8 cellular contexts compared by ENCODE assay signal in the genomic region with DNA sequence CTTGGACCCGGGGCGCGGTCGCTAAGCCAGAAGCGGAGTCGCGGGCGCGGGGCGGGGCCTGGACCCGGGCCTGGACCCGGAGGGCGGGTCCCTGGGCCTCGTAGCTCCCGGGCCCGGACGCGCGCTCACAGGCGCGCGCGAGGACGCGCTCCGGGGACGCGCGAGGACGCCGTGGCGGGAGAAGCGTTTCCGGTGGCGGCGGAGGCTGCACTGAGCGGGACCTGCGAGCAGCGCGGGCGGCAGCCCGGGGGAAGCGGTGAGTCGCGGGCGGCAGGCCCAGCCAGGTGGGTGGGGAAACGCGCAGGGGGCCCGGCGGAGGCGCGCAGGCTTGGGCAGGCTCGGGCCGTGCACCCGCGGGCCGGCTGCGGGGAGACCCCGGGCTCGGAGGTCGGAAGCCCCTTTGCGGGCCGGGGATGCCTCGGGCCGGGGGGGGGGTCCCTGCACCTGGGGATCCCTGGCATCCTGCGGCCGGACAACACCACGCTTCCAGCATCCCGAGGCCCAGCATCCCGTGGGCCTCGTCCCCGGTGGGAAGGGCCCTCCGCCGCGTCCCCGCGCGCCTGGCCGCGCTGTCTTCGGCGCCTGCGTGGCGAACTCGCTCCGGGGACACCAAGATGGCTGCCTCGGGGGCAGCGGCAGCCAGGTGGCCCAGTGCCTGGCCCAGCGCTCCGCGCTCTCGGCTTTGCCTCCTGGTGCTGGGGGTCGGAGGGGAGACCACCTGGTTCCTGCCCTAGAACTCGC. TPM values are rescaled to one million over a fixed set of nuclear protein-coding genes. Genes with fewer than 3 reads are reported as not detected.
DNase-seq lines count a peak whose midpoint lies in the region; ATAC-seq and TF ChIP-seq lines count a peak whose summit lies in the region.

A gene with protein sequence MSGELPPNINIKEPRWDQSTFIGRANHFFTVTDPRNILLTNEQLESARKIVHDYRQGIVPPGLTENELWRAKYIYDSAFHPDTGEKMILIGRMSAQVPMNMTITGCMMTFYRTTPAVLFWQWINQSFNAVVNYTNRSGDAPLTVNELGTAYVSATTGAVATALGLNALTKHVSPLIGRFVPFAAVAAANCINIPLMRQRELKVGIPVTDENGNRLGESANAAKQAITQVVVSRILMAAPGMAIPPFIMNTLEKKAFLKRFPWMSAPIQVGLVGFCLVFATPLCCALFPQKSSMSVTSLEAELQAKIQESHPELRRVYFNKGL (plus strand): TSS at position 177 of the 741 bp plus-strand sequence. CDS start 13,544 bp downstream, outside the sequence.

- H3K27me3 Mint-ChIP-seq in activated CD8-positive, alpha-beta T cell treated with anti-CD3 and anti-CD28 coated beads, Interleukin-2, amount 10 ng/mL, durations not matched to agents 7 days and 5 days (ENCODE audit: low read depth): peaks cover 8% of the 10 kb centered on the region
- H3K27me3 Mint-ChIP-seq in memory B cell: peaks cover 4% of the 10 kb centered on the region

- H3K4me1 Mint-ChIP-seq in activated CD8-positive, alpha-beta T cell treated with anti-CD3 and anti-CD28 coated beads, Interleukin-2, amount 10 ng/mL, durations not matched to agents 7 days and 5 days (ENCODE audit: low read depth): peaks cover 44% of the 10 kb centered on the region
- H3K4me1 Mint-ChIP-seq in memory B cell: peaks cover 29% of the 10 kb centered on the region

- peak within 1 kb of the TSS; percentile 94 for H3K4me3 Mint-ChIP-seq in activated CD8-positive, alpha-beta T cell treated with anti-CD3 and anti-CD28 coated beads, Interleukin-2, amount 10 ng/mL, durations not matched to agents 7 days and 5 days
- H3K4me3 Mint-ChIP-seq in memory B cell: peak within 1 kb of the TSS; percentile 98

- peak within 1 kb of the TSS; percentile 92 for H3K27ac Mint-ChIP-seq in activated CD8-positive, alpha-beta T cell treated with anti-CD3 and anti-CD28 coated beads, Interleukin-2, amount 10 ng/mL, durations not matched to agents 7 days and 5 days
- H3K27ac Mint-ChIP-seq in memory B cell: peak within 1 kb of the TSS; percentile 92

- H3K9me3 Mint-ChIP-seq in activated CD8-positive, alpha-beta T cell treated with anti-CD3 and anti-CD28 coated beads, Interleukin-2, amount 10 ng/mL, durations not matched to agents 7 days and 5 days (ENCODE audit: insufficient read depth): no peaks in the 10 kb centered on the region
- no peaks in the 10 kb centered on the region for H3K9me3 Mint-ChIP-seq in memory B cell

- peak; percentile 87 for DNase-seq in BE2C
- DNase-seq in NCI-H526 (lab: John Stamatoyannopoulos, UW): peak; percentile 29 to 84
- peak; percentile 85 for DNase-seq in activated CD8-positive, alpha-beta T cell treated with anti-CD3 and anti-CD28 coated beads, Interleukin-2, amount 10 ng/mL, durations not matched to agents 7 days and 5 days
- DNase-seq in effector memory CD4-positive, alpha-beta T cell: peak; percentile 40 to 54 (median 53)
- peak; percentile 65 to 71 for DNase-seq in memory B cell (ENCODE audit: low spot score in 2 of 2)
- peak; percentile 50 for DNase-seq in stimulated activated CD8-positive, alpha-beta memory T cell treated with anti-CD3 and anti-CD28 coated beads, Interleukin-12 subunit alpha, Interleukin-12 subunit beta, amount 100 ng/mL, for 24 hours (ENCODE audit: extremely low read depth)

- POLR2A ChIA-PET in activated CD8-positive, alpha-beta T cell treated with anti-CD3 and anti-CD28 coated beads, Interleukin-2, amount 10 ng/mL, durations not matched to agents 7 days and 5 days (lab: Charles Lee): interaction anchor here (0.5 to 3.7 kb wide), 10 partner anchors 9 to 1863 kb away, joined by 3 to 30 read pairs (median 4); no protein-coding TSS in a partner anchor

- peaks cover 6% of the 10 kb centered on the region for H3K27me3 ChIP-seq in BE2C
- H3K27me3 ChIP-seq in effector memory CD4-positive, alpha-beta T cell (replicated peaks; ENCODE audit: control insufficient read depth, insufficient read depth, low read length, poor library complexity, severe bottlenecking): no peaks in the 10 kb centered on the region

- H3K9me3 ChIP-seq in BE2C: no peaks in the 10 kb centered on the region
- no peaks in the 10 kb centered on the region for H3K9me3 ChIP-seq in effector memory CD4-positive, alpha-beta T cell (ENCODE audit: control insufficient read depth, low read length)

- peaks cover 29% of the 10 kb centered on the region for H3K36me3 ChIP-seq in BE2C
- H3K36me3 ChIP-seq in effector memory CD4-positive, alpha-beta T cell (ENCODE audit: control insufficient read depth, insufficient read depth, low read length): no peaks in the 10 kb centered on the region

- peaks cover 45% of the 10 kb centered on the region for H3K36me3 Mint-ChIP-seq in activated CD8-positive, alpha-beta T cell treated with anti-CD3 and anti-CD28 coated beads, Interleukin-2, amount 10 ng/mL, durations not matched to agents 7 days and 5 days (ENCODE audit: low read depth)
- peaks cover 5% of the 10 kb centered on the region for H3K36me3 Mint-ChIP-seq in memory B cell

- no peak for TF ChIP-seq CTCF in BE2C (IDR thresholded peaks at IDR 0.05; ENCODE audit: low read depth, low read length)

- peak within 1 kb of the TSS; percentile 67 for H3K27ac ChIP-seq in effector memory CD4-positive, alpha-beta T cell (ENCODE audit: insufficient read depth, low read length, poor library complexity, severe bottlenecking)

- no peaks in the 10 kb centered on the region for H3K4me1 ChIP-seq in BE2C
- H3K4me1 ChIP-seq in effector memory CD4-positive, alpha-beta T cell (ENCODE audit: control insufficient read depth, insufficient read depth, low read length, poor library complexity, severe bottlenecking): peaks cover 11% of the 10 kb centered on the region

- ATAC-seq in GM19023 (IDR thresholded peaks at IDR 0.05; ENCODE audit: unreplicated experiment) (peak; percentile 87), HG03196 (IDR thresholded peaks at IDR 0.05; ENCODE audit: unreplicated experiment) (peak; percentile 93), memory B cell (ENCODE audit: low read depth) (peak; percentile 84)
- ATAC-seq in activated CD8-positive, alpha-beta T cell treated with anti-CD3 and anti-CD28 coated beads, Interleukin-2, amount 10 ng/mL, durations not matched to agents 7 days and 5 days: peak; percentile 76

- CTCF ChIA-PET in activated CD8-positive, alpha-beta T cell treated with anti-CD3 and anti-CD28 coated beads, Interleukin-2, amount 10 ng/mL, durations not matched to agents 7 days and 5 days (lab: Charles Lee): interaction anchor here (1.0 to 5.5 kb wide), 2 partner anchors 13 to 57 kb away, joined by 3 to 68 read pairs; no protein-coding TSS in a partner anchor

- peak within 1 kb of the TSS; percentile 87 for H3K4me3 ChIP-seq in BE2C (ENCODE audit: low read depth, low read length)
- H3K4me3 ChIP-seq in effector memory CD4-positive, alpha-beta T cell (ENCODE audit: insufficient read depth, low read depth, low read length, poor library complexity, severe bottlenecking): peak within 1 kb of the TSS; percentile 78

RNA-seq across cellular contexts. Expression of the gene that starts here (rescaled TPM):
- polyA plus RNA-seq in BE2C (2012; ENCODE audit: insufficient read depth, insufficient read length, low read depth): 73.4 TPM
- total RNA-seq in activated CD8-positive, alpha-beta T cell treated with anti-CD3 and anti-CD28 coated beads, Interleukin-2, amount 10 ng/mL, durations not matched to agents 7 days and 5 days: 100 to 1,000 TPM; 261 to 271 TPM

Comparison
In these comparisons a context has a peak if more than half of its experiments do, and no peak if none do; other contexts are left out.
1. Peak in every context shown above with its lines: DNase-seq, ATAC-seq, H3K4me3 ChIP-seq and H3K27ac ChIP-seq.